3 cellular contexts compared by ENCODE assay signal in genomic region chr4:25978327-25978726, GRCh38.
TF ChIP-seq lines count a peak whose summit lies in the region.

No MANE protein-coding gene starts in this region.

TF ChIP-seq in IMR-90, 13 proteins besides CTCF, POLR2A, EP300 and RAD21:
- no peak for TF ChIP-seq MAZ (IDR thresholded peaks at IDR 0.05; ENCODE audit: borderline replicate concordance, low read depth, low read length)
- no peak for TF ChIP-seq ELK1 (IDR thresholded peaks at IDR 0.05; ENCODE audit: borderline replicate concordance, low read depth, low read length)
- no peak for TF ChIP-seq SMC3 (IDR thresholded peaks at IDR 0.05; ENCODE audit: low read depth, low read length)
- TF ChIP-seq USF2 (IDR thresholded peaks at IDR 0.05; ENCODE audit: low read depth, low read length), result no peak
- no peak for TF ChIP-seq MXI1 (IDR thresholded peaks at IDR 0.05; ENCODE audit: borderline replicate concordance, low read depth, low read length)
- no peak for TF ChIP-seq NFE2L2 (IDR thresholded peaks at IDR 0.05; ENCODE audit: low read depth, low read length)
- no peak for TF ChIP-seq CEBPB (IDR thresholded peaks at IDR 0.05; ENCODE audit: low read depth, low read length)
- TF ChIP-seq RCOR1 (IDR thresholded peaks at IDR 0.05; ENCODE audit: insufficient replicate concordance, low read length), result no peak
- no peak for TF ChIP-seq RFX5 (IDR thresholded peaks at IDR 0.05; ENCODE audit: low read depth, low read length)
- TF ChIP-seq FOS (IDR thresholded peaks at IDR 0.05; ENCODE audit: low read depth, low read length), result no peak
- no peak for TF ChIP-seq BHLHE40 (IDR thresholded peaks at IDR 0.05; ENCODE audit: low read depth, low read length)
- no peak for TF ChIP-seq MAFK (IDR thresholded peaks at IDR 0.05; ENCODE audit: low read depth, low read length)
- no peak for TF ChIP-seq CHD1 (IDR thresholded peaks at IDR 0.05; ENCODE audit: low read depth, low read length)

TF ChIP-seq in H1, 55 proteins besides CTCF, POLR2A, EP300 and RAD21:
- TF ChIP-seq BACH1 (IDR thresholded peaks at IDR 0.05; ENCODE audit: low read length), result no peak
- TF ChIP-seq TCF12 (IDR thresholded peaks at IDR 0.05; ENCODE audit: low read depth, low read length), result no peak
- no peak for TF ChIP-seq TBP (IDR thresholded peaks at IDR 0.05; ENCODE audit: low read depth, low read length)
- no peak for TF ChIP-seq CEBPB (IDR thresholded peaks at IDR 0.05; ENCODE audit: low read depth, low read length)
- no peak for TF ChIP-seq EZH2 (IDR thresholded peaks at IDR 0.05; ENCODE audit: low read depth, low read length, severe bottlenecking)
- TF ChIP-seq CBX5 (IDR thresholded peaks at IDR 0.05; ENCODE audit: low read depth, low read length), result no peak
- no peak for TF ChIP-seq RFX5 (IDR thresholded peaks at IDR 0.05; ENCODE audit: borderline replicate concordance, low read depth, low read length)
- no peak for TF ChIP-seq SP1 (IDR thresholded peaks at IDR 0.05; ENCODE audit: low read depth, low read length)
- TF ChIP-seq ASH2L (IDR thresholded peaks at IDR 0.05; ENCODE audit: low read length), result no peak
- TF ChIP-seq HDAC2 (IDR thresholded peaks at IDR 0.05; ENCODE audit: borderline replicate concordance in 1 of 2, low read depth in 2 of 2, low read length in 2 of 2), result no peak
- TF ChIP-seq GABPA (IDR thresholded peaks at IDR 0.05; ENCODE audit: borderline replicate concordance, insufficient read depth, low read length), result no peak
- no peak for TF ChIP-seq NANOG (IDR thresholded peaks at IDR 0.05; ENCODE audit: insufficient read depth, low read depth, low read length, poor library complexity, severe bottlenecking)

TF ChIP-seq in HEK293T, 16 proteins besides CTCF, POLR2A, EP300 and RAD21:
- TF ChIP-seq HDGF (IDR thresholded peaks at IDR 0.05; ENCODE audit: borderline replicate concordance), result no peak
- no peak for TF ChIP-seq ARNT (IDR thresholded peaks at IDR 0.05)
- no peak for TF ChIP-seq FOXA1 (IDR thresholded peaks at IDR 0.05)
- TF ChIP-seq SP1 (IDR thresholded peaks at IDR 0.05), result no peak
- no peak for TF ChIP-seq CTBP1 (IDR thresholded peaks at IDR 0.05; ENCODE audit: borderline replicate concordance)
- TF ChIP-seq ZNF384 (IDR thresholded peaks at IDR 0.05), result no peak
- TF ChIP-seq SUZ12 (IDR thresholded peaks at IDR 0.05), result no peak
- TF ChIP-seq TARDBP (IDR thresholded peaks at IDR 0.05), result no peak
- no peak for TF ChIP-seq ELF4 (IDR thresholded peaks at IDR 0.05)
- no peak for TF ChIP-seq PKNOX1 (IDR thresholded peaks at IDR 0.05)
- TF ChIP-seq LEF1 (IDR thresholded peaks at IDR 0.05; ENCODE audit: borderline replicate concordance), result no peak
- TF ChIP-seq FOXK2 (IDR thresholded peaks at IDR 0.05), result no peak
- no peak for TF ChIP-seq NFRKB (IDR thresholded peaks at IDR 0.05)
- no peak for TF ChIP-seq FOXM1 (IDR thresholded peaks at IDR 0.05; ENCODE audit: borderline replicate concordance)
- TF ChIP-seq BHLHE40 (IDR thresholded peaks at IDR 0.05; ENCODE audit: borderline replicate concordance), result no peak
- TF ChIP-seq L3MBTL2 (conservative IDR thresholded peaks at IDR 0.05), result no peak
